Comparison of ENCODE assay signal across 9 cellular contexts in genomic region chr4:25863906-25864418, GRCh38. TPM values are rescaled to one million over a fixed set of nuclear protein-coding genes. Genes with fewer than 3 reads are reported as not detected.
A peak's percentile ranks its signal among the peaks of the same experiment; 100 is the strongest.
DNase-seq lines count a peak whose midpoint lies in the region; ATAC-seq and TF ChIP-seq lines count a peak whose summit lies in the region.
"Had no signal": no experiment of that assay in that cellular context is flagged by ENCODE, and none has a peak within 500 bp of the region (broad histone marks: within the 10 kb centered on the region; RNA-seq: fewer than 3 reads in every experiment).

No MANE protein-coding gene starts in this region.

- peaks cover 36% of the 10 kb centered on the region for H3K4me1 Mint-ChIP-seq in T-helper 17 cell

- ATAC-seq in T-helper 17 cell (no peak), GM21723 (IDR thresholded peaks at IDR 0.05; ENCODE audit: unreplicated experiment) (no peak), omental fat pad (ENCODE audit: low FRiP score) (no peak)

- H3K27me3 Mint-ChIP-seq in T-helper 17 cell = no peaks in the 10 kb centered on the region

- no peaks in the 10 kb centered on the region for H3K27me3 ChIP-seq in iPS DF 6.9 (ENCODE audit: control insufficient read depth, insufficient read depth, low read length)
- H3K27me3 ChIP-seq in rectal smooth muscle tissue (ENCODE audit: control insufficient read depth, insufficient read depth, low read length) = no peaks in the 10 kb centered on the region

- DNase-seq in DMS53 (lab: John Stamatoyannopoulos, UW) (peak; percentile 35), DMS53 treated with DMSO at 0.1 percent for 48 hours (lab: John Stamatoyannopoulos, UW; ENCODE audit: unreplicated experiment) (no peak), T-helper 17 cell (no peak), iPS DF 6.9 (ENCODE audit: low read depth, low spot score) (no peak), AML-193 (lab: John Stamatoyannopoulos, UW) (no peak), omental fat pad (ENCODE audit: low spot score) (no peak)
- DNase-seq: NCI-H1105 had no signal

- peak overlapping the region; percentile 85 for H3K4me3 Mint-ChIP-seq in T-helper 17 cell

- no CpG with 5 or more reads among the region's 29 CpGs for WGBS in iPS DF 6.9 (ENCODE audit: insufficient coverage, insufficient read length)

- H3K4me1 ChIP-seq in iPS DF 6.9 (ENCODE audit: control insufficient read depth, insufficient read depth, low read length) (peaks cover 7% of the 10 kb centered on the region; the same call in 1 of the 2 replicates), rectal smooth muscle tissue (ENCODE audit: control insufficient read depth, insufficient read depth, low read length) (peaks cover 2% of the 10 kb centered on the region)

- no peak overlapping the region for H3K9ac ChIP-seq in rectal smooth muscle tissue (ENCODE audit: low read length)

- no peak for TF ChIP-seq CTCF in omental fat pad (IDR thresholded peaks at IDR 0.05)

- no peak overlapping the region for H3K27ac ChIP-seq in iPS DF 6.9 (ENCODE audit: low read length)
- H3K27ac ChIP-seq in rectal smooth muscle tissue (ENCODE audit: low read depth, low read length) = no peak overlapping the region

- peaks cover 7% of the 10 kb centered on the region for H3K36me3 Mint-ChIP-seq in T-helper 17 cell (ENCODE audit: low read depth)

- H3K9me3 ChIP-seq in T-helper 17 cell (ENCODE audit: control insufficient read depth, low read length, poor library complexity, severe bottlenecking) = no peaks in the 10 kb centered on the region
- H3K9me3 ChIP-seq in iPS DF 6.9 (ENCODE audit: control insufficient read depth, insufficient read depth, low read length) = no peaks in the 10 kb centered on the region

- H3K27ac Mint-ChIP-seq in T-helper 17 cell = no peak overlapping the region

- H3K4me3 ChIP-seq in iPS DF 6.9 (ENCODE audit: low read length) (peak overlapping the region; percentile 48; the same call in 1 of the 2 replicates), rectal smooth muscle tissue (ENCODE audit: low read length) (peak overlapping the region; percentile 65)

- no peaks in the 10 kb centered on the region for H3K36me3 ChIP-seq in iPS DF 6.9 (ENCODE audit: control insufficient read depth, insufficient read depth, low read length)
- no peaks in the 10 kb centered on the region for H3K36me3 ChIP-seq in rectal smooth muscle tissue (ENCODE audit: control insufficient read depth, insufficient read depth, low read length)

RNA-seq across cellular contexts. Expression of gene SEL1L3, which starts 1.2 kb away (rescaled TPM):
- total RNA-seq in T-helper 17 cell (10 to 100 TPM; 56.5 to 59.0 TPM), omental fat pad (10 to 100 TPM; 15.8 to 29.9 (median 21.4) TPM)

RNA-seq across cellular contexts. Expression of gene SMIM20, which starts 50.1 kb away (rescaled TPM):
- total RNA-seq in T-helper 17 cell = 10 to 100 TPM; 11.0 to 12.5 TPM
- total RNA-seq in omental fat pad = 10 to 100 TPM; 21.4 to 33.5 (median 25.6) TPM
